In the genomic region with DNA sequence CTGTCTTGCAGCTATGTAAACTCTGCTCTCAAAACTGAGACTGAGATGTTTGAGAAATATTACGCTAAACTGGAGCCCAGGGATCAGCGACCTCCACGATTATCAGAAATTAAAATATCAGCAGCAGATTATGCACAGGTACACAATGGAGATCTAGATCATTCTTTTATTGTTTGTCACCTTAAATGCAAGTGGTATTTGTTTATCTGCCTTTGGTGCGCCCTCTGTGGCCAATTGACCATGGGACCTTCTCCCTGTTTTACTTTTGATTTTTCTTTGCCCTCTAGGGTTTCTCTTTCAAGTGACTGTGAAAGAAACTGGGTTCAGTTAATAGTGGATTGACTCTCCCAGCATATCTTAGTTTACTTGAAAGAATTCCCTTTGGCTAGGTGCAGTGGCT, we compare ENCODE assay signal across 21 cellular contexts. TPM values are rescaled to one million over a fixed set of nuclear protein-coding genes. Genes with fewer than 3 reads are reported as not detected.
DNase-seq lines count a peak whose midpoint lies in the region; TF ChIP-seq lines count a peak whose summit lies in the region.
"Had no signal": no experiment of that assay in that cellular context is flagged by ENCODE, and none has a peak within 500 bp of the region (broad histone marks: within the 10 kb centered on the region; RNA-seq: fewer than 3 reads in every experiment).

No MANE protein-coding gene starts in this region.

- WGBS in H9 (ENCODE audit: extremely low coverage, insufficient read length, low lambda C conversion rate) = no CpG with 5 or more reads among the region's 4 CpGs
- WGBS in esophagus muscularis mucosa = 95% methylated on average over 4 of the region's 4 CpGs

- H3K27me3 ChIP-seq in H9 (ENCODE audit: insufficient read depth, low read length) (no peaks in the 10 kb centered on the region), OCI-LY1 (ENCODE audit: insufficient read depth, low read length) (no peaks in the 10 kb centered on the region; the same call in 1 of the 2 replicates), esophagus muscularis mucosa (no peaks in the 10 kb centered on the region), tibial artery (no peaks in the 10 kb centered on the region), HAP-1 (ENCODE audit: low read depth) (no peaks in the 10 kb centered on the region)
- H3K27me3 ChIP-seq: BE2C had no signal

- H3K27ac Mint-ChIP-seq in H9 = no peak overlapping the region
- H3K27ac Mint-ChIP-seq: CD4-positive, CD25-positive, alpha-beta regulatory T cell had no signal

- no peak overlapping the region for H2BK20ac ChIP-seq in H9 (ENCODE audit: low read depth, low read length, poor library complexity, severe bottlenecking)

- no peak overlapping the region for H2BK15ac ChIP-seq in H9 (ENCODE audit: low read depth, low read length)

- H3K9ac ChIP-seq in H9 (ENCODE audit: extremely low read depth, insufficient read length, low read length) (no peak overlapping the region), OCI-LY1 (ENCODE audit: low read length) (no peak overlapping the region)
- H3K9ac ChIP-seq: GM23248 had no signal

- H3K4me3 ChIP-seq in OCI-LY1 (ENCODE audit: low read depth, low read length, poor library complexity, severe bottlenecking) (no peak overlapping the region), esophagus muscularis mucosa (no peak overlapping the region), tibial artery (no peak overlapping the region), HAP-1 (no peak overlapping the region)
- H3K4me3 ChIP-seq: GM12878, GM23248 had no signal

- TF ChIP-seq CTCF in GM12874 (IDR thresholded peaks at IDR 0.05; ENCODE audit: insufficient read depth, low read depth, low read length) = peak; percentile 8; the same call in 1 of the 2 replicates
- TF ChIP-seq CTCF in H9 (conservative IDR thresholded peaks at IDR 0.05) = peak; percentile 40; the same call in 2 of the 3 replicates
- peak; percentile 16; the same call in 1 of the 2 replicates for TF ChIP-seq CTCF in OCI-LY1 (IDR thresholded peaks at IDR 0.05; ENCODE audit: low read length)
- TF ChIP-seq CTCF in esophagus muscularis mucosa (IDR thresholded peaks at IDR 0.05) = no peak
- no peak for TF ChIP-seq CTCF in tibial artery (IDR thresholded peaks at IDR 0.05)

- H3K4me1 Mint-ChIP-seq in H9 = peaks cover 3 to 17% of the 10 kb centered on the region in 2 experiments

- no peak overlapping the region for H3T11ph ChIP-seq in H9 (ENCODE audit: low read length)

- H2BK12ac ChIP-seq in H9 (ENCODE audit: insufficient read length, low read depth, low read length) = no peak overlapping the region

- intact Hi-C loops in esophagus muscularis mucosa (cut with DNase I) (no loop called here), tibial artery (cut with DNase I; ENCODE audit: low total_unique reads) (no loop called here)

- no peaks in the 10 kb centered on the region for H4K20me1 ChIP-seq in H9 (ENCODE audit: control insufficient read depth, insufficient read depth, insufficient read length)
- no peaks in the 10 kb centered on the region for H4K20me1 ChIP-seq in OCI-LY1 (ENCODE audit: insufficient read depth, low read length)

- H4K5ac ChIP-seq in H9 (ENCODE audit: insufficient read length, low read depth, low read length) = no peak overlapping the region

- H3K79me2 ChIP-seq in H9 (ENCODE audit: insufficient read depth, low read length) (no peaks in the 10 kb centered on the region), OCI-LY1 (ENCODE audit: insufficient read depth, low read length) (no peaks in the 10 kb centered on the region)

- H3K4me1 ChIP-seq in H9 (ENCODE audit: insufficient read depth, low read length) (no peaks in the 10 kb centered on the region), OCI-LY1 (ENCODE audit: insufficient read depth, low read length, severe bottlenecking) (peaks cover 6% of the 10 kb centered on the region), esophagus muscularis mucosa (peaks cover 11 to 18% (median 15%) of the 10 kb centered on the region in 4 donors), tibial artery (peaks cover 0 to 14% (median 7%) of the 10 kb centered on the region in 4 donors), HAP-1 (no peaks in the 10 kb centered on the region; the same call in 1 of the 2 replicates)
- H3K4me1 ChIP-seq: BE2C had no signal

- no peak overlapping the region for H3K4me2 ChIP-seq in H9 (ENCODE audit: insufficient read depth, insufficient read length, low read length)
- no peak overlapping the region for H3K4me2 ChIP-seq in OCI-LY1 (ENCODE audit: low read length)

- no peak overlapping the region for H3K4ac ChIP-seq in H9 (ENCODE audit: low read depth, low read length)

- no peaks in the 10 kb centered on the region for H3F3A ChIP-seq in OCI-LY1 (ENCODE audit: insufficient read depth, low read length)

- no peak overlapping the region for H2AK5ac ChIP-seq in H9 (ENCODE audit: insufficient read length, low read length)

- peaks cover 0 to 8% (median 0%) of the 10 kb centered on the region in 3 experiments; a peak in 1 of 7 replicates for H3K36me3 Mint-ChIP-seq in H9 (ENCODE audit: insufficient read depth in 1 of 3, low read depth in 3 of 3)
- H3K36me3 Mint-ChIP-seq: CD4-positive, CD25-positive, alpha-beta regulatory T cell; CD8-positive, alpha-beta memory T cell had no signal

- H3K56ac ChIP-seq in H9 (ENCODE audit: insufficient read length, low read depth, low read length) = no peak overlapping the region

- in situ Hi-C loops in HAP-1 (cut with MboI; ENCODE audit: low sequenced_read_pairs) = no loop called here

- no peak for TF ChIP-seq EP300 in esophagus muscularis mucosa (IDR thresholded peaks at IDR 0.05)

- no peak overlapping the region for H2BK120ac ChIP-seq in H9 (ENCODE audit: low read depth, low read length, poor library complexity, severe bottlenecking)

- no peak overlapping the region for H4K8ac ChIP-seq in H9 (replicated peaks; ENCODE audit: insufficient read length, low read depth, low read length)

- H4K91ac ChIP-seq in H9 (ENCODE audit: insufficient read length, low read depth, low read length) = no peak overlapping the region

- no peak overlapping the region for H3K23ac ChIP-seq in H9 (ENCODE audit: insufficient read length, low read depth, low read length)

- H3K9me3 ChIP-seq in H9 (ENCODE audit: control insufficient read depth, low read depth, low read length) = no peaks in the 10 kb centered on the region
- H3K9me3 ChIP-seq in OCI-LY1 (ENCODE audit: low read length) = no peaks in the 10 kb centered on the region
- no peaks in the 10 kb centered on the region for H3K9me3 ChIP-seq in esophagus muscularis mucosa
- no peaks in the 10 kb centered on the region for H3K9me3 ChIP-seq in tibial artery
- H3K9me3 ChIP-seq in HAP-1 = no peaks in the 10 kb centered on the region
- H3K9me3 ChIP-seq: BE2C had no signal

- no peak overlapping the region for H2AFZ ChIP-seq in H9 (ENCODE audit: low read length)
- H2AFZ ChIP-seq in OCI-LY1 (ENCODE audit: low read length) = no peak overlapping the region
- H2AFZ ChIP-seq: GM23248 had no signal

- DNase-seq in H9 (no peak), esophagus muscularis mucosa (ENCODE audit: extremely low spot score) (peak; percentile 75), tibial artery (no peak), HAP-1 (ENCODE audit: low spot score in 2 of 2) (no peak)
- DNase-seq in stimulated activated CD8-positive, alpha-beta memory T cell treated with anti-CD3 and anti-CD28 coated beads, Interleukin-4, amount 100 ng/mL, for 48 hours = no peak
- DNase-seq: ACHN; BE2C; C1 segment of cervical spinal cord; CD4-positive, CD25-positive, alpha-beta regulatory T cell; CD8-positive, alpha-beta memory T cell; COR-L47; DMS 273 treated with DMSO at 0.1 percent for 48 hours; DMS53; DND-41; EL; GM23248 had no signal

- H3K4me3 Mint-ChIP-seq in H9 = no peak overlapping the region
- H3K4me3 Mint-ChIP-seq: CD4-positive, CD25-positive, alpha-beta regulatory T cell had no signal

- no peak overlapping the region for H3K14ac ChIP-seq in H9 (ENCODE audit: insufficient read depth, low read length)

- H3K79me1 ChIP-seq in H9 (ENCODE audit: insufficient read depth, low read depth, low read length, poor library complexity, severe bottlenecking) = no peaks in the 10 kb centered on the region

- H3K27ac ChIP-seq in H9 (ENCODE audit: insufficient read length, low read depth, low read length) = no peak overlapping the region
- H3K27ac ChIP-seq in OCI-LY1 (ENCODE audit: low read depth, low read length, poor library complexity, severe bottlenecking) = no peak overlapping the region
- H3K27ac ChIP-seq in esophagus muscularis mucosa (replicated peaks in 1 of 4) = no peak overlapping the region
- H3K27ac ChIP-seq in tibial artery = no peak overlapping the region
- H3K27ac ChIP-seq: GM23248 had no signal

- H3K23me2 ChIP-seq in H9 (ENCODE audit: insufficient read length, low read depth, low read length, poor library complexity, severe bottlenecking) = peaks cover 3% of the 10 kb centered on the region

- no peaks in the 10 kb centered on the region for H3K9me2 ChIP-seq in OCI-LY1 (ENCODE audit: low read depth, low read length)

- peaks cover 3% of the 10 kb centered on the region for H3K27me3 Mint-ChIP-seq in H9 (ENCODE audit: low read depth)

- H3K9me3 Mint-ChIP-seq in H9 = no peaks in the 10 kb centered on the region
- H3K9me3 Mint-ChIP-seq: CD4-positive, CD25-positive, alpha-beta regulatory T cell; CD8-positive, alpha-beta memory T cell had no signal

- TF ChIP-seq POLR2A in esophagus muscularis mucosa (IDR thresholded peaks at IDR 0.05; ENCODE audit: low read depth) = no peak

- H2BK5ac ChIP-seq in H9 (ENCODE audit: insufficient read length, low read length) = no peak overlapping the region

- H3K18ac ChIP-seq in H9 (ENCODE audit: insufficient read length, low read depth, low read length) = no peak overlapping the region

- H3K36me3 ChIP-seq in OCI-LY1 (ENCODE audit: insufficient read depth, low read length) (no peaks in the 10 kb centered on the region), esophagus muscularis mucosa (peaks cover 0 to 12% (median 0%) of the 10 kb centered on the region in 4 donors), tibial artery (no peaks in the 10 kb centered on the region), HAP-1 (replicated peaks) (no peaks in the 10 kb centered on the region)
- H3K36me3 ChIP-seq: BE2C had no signal

RNA-seq across cellular contexts. Expression of a gene that starts 42.1 kb away (rescaled TPM):
- total RNA-seq in H9 (2021) (not detected in 2 replicates), esophagus muscularis mucosa (not detected)
- total RNA-seq: CD4-positive, CD25-positive, alpha-beta regulatory T cell; CD8-positive, alpha-beta memory T cell; G401; GM12878; GM23248; HT-29 had no signal

RNA-seq across cellular contexts. Expression of a gene that starts 54.8 kb away (rescaled TPM):
- total RNA-seq in H9 (2021) (134 and 135 TPM in 2 replicates), esophagus muscularis mucosa (10 to 100 TPM; 37.1 to 56.5 (median 42.7) TPM)

Comparison
In these comparisons a context has a peak if more than half of its experiments do, and no peak if none do; other contexts are left out.
1. CTCF ChIP-seq: peak in GM12874 (single experiment), H9 (single experiment) and OCI-LY1 (single experiment); none in esophagus muscularis mucosa (0 of 3) and tibial artery (0 of 2).